Comparison of ENCODE assay signal across 25 cellular contexts in the genomic region with DNA sequence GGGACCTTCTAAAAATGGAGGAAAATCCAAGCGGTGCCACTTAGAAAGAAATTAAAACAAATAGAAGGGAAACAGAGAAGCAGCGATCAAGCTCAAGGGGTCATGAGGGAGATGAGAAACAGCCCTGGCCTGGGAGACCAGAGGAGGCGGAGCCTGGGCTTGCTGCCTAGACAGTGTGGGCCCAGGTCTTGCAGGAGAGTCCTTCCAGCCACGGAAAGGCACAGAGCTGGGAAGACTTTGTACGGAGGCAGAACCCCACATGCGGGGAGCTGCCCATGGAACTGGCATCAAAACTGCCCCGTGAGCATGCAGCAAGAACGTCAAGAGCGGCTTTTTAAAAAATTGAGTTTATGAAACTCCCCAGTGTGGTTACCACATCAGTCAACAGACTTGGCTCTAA.
"Had no signal": no experiment of that assay in that cellular context is flagged by ENCODE, and none has a peak within 500 bp of the region (broad histone marks: within the 10 kb centered on the region; RNA-seq: fewer than 3 reads in every experiment).

No MANE protein-coding gene starts in this region.

- H3K9me3 ChIP-seq: ascending aorta, pancreas, prostate gland, testis had no signal

- H3K27ac ChIP-seq: ascending aorta, cardiac muscle cell, pancreas, prostate gland, testis had no signal

- H3K36me3 ChIP-seq: ascending aorta, cardiac muscle cell, pancreas, prostate gland had no signal

- H3K27me3 Mint-ChIP-seq: activated CD4-positive, alpha-beta memory T cell treated with anti-CD3 and anti-CD28 coated beads, Interleukin-2, amount 10 ng/mL, durations not matched to agents 7 days and 5 days; activated CD4-positive, alpha-beta T cell treated with anti-CD3 and anti-CD28 coated beads, Interleukin-2, amount 10 ng/mL, durations not matched to agents 7 days and 5 days; activated naive CD4-positive, alpha-beta T cell treated with anti-CD3 and anti-CD28 coated beads, Interleukin-2, amount 10 ng/mL, durations not matched to agents 7 days and 5 days; activated naive CD8-positive, alpha-beta T cell treated with anti-CD3 and anti-CD28 coated beads, Interleukin-2, amount 10 ng/mL, durations not matched to agents 7 days and 5 days; activated T-cell treated with anti-CD3 and anti-CD28 coated beads, Interleukin-2, amount 50 U/mL, for 24 hours had no signal

- H3K27ac Mint-ChIP-seq: activated CD4-positive, alpha-beta memory T cell treated with anti-CD3 and anti-CD28 coated beads, Interleukin-2, amount 10 ng/mL, durations not matched to agents 7 days and 5 days; activated CD4-positive, alpha-beta T cell treated with anti-CD3 and anti-CD28 coated beads, Interleukin-2, amount 10 ng/mL, durations not matched to agents 7 days and 5 days; activated naive CD4-positive, alpha-beta T cell treated with anti-CD3 and anti-CD28 coated beads, Interleukin-2, amount 10 ng/mL, durations not matched to agents 7 days and 5 days; activated naive CD8-positive, alpha-beta T cell treated with anti-CD3 and anti-CD28 coated beads, Interleukin-2, amount 10 ng/mL, durations not matched to agents 7 days and 5 days; activated T-cell treated with anti-CD3 and anti-CD28 coated beads, Interleukin-2, amount 50 U/mL, for 24 hours; brain; mesothelial cell of epicardium; naive B cell had no signal

- H3K4me3 ChIP-seq: ascending aorta, cardiac muscle cell, pancreas, prostate gland, testis had no signal

- ATAC-seq: pancreas had no signal

- H3K4me1 ChIP-seq: ascending aorta, pancreas, prostate gland, testis had no signal

- H3K27me3 ChIP-seq: ascending aorta, cardiac muscle cell, pancreas, testis had no signal

- DNase-seq: activated CD4-positive, alpha-beta memory T cell treated with anti-CD3 and anti-CD28 coated beads, Interleukin-2, amount 10 ng/mL, durations not matched to agents 7 days and 5 days; activated CD4-positive, alpha-beta T cell treated with anti-CD3 and anti-CD28 coated beads for 1 hour; activated CD4-positive, alpha-beta T cell treated with anti-CD3 and anti-CD28 coated beads, Interleukin-2, amount 10 ng/mL, durations not matched to agents 7 days and 5 days; activated CD8-positive, alpha-beta memory T cell treated with anti-CD3 and anti-CD28 coated beads, Interleukin-2, amount 50 U/mL, for 48 hours; activated gamma-delta T cell; activated naive CD4-positive, alpha-beta T cell treated with anti-CD3 and anti-CD28 coated beads, Interleukin-2, amount 10 ng/mL, durations not matched to agents 7 days and 5 days; activated naive CD8-positive, alpha-beta T cell treated with anti-CD3 and anti-CD28 coated beads, Interleukin-2, amount 10 ng/mL, durations not matched to agents 7 days and 5 days; activated T-cell treated with anti-CD3 and anti-CD28 coated beads, Interleukin-2, amount 50 U/mL, for 24 hours; cortex of kidney; foreskin melanocyte; glutamatergic neuron; naive B cell; nucleus accumbens; pancreas; stimulated activated CD4-positive, alpha-beta T cell treated with anti-CD3 and anti-CD28 coated beads, Interleukin-15, amount 100 ng/mL, for 24 hours; stimulated activated CD4-positive, alpha-beta T cell treated with anti-CD3 and anti-CD28 coated beads, Interleukin-2, amount 100 ng/mL, for 24 hours; stimulated activated naive CD4-positive, alpha-beta T cell treated with Interleukin-2 at 50 U/mL for 16 hours; T-helper 2 cell; testis; trophoblast cell had no signal

- H3K36me3 Mint-ChIP-seq: activated naive CD4-positive, alpha-beta T cell treated with anti-CD3 and anti-CD28 coated beads, Interleukin-2, amount 10 ng/mL, durations not matched to agents 7 days and 5 days; activated naive CD8-positive, alpha-beta T cell treated with anti-CD3 and anti-CD28 coated beads, Interleukin-2, amount 10 ng/mL, durations not matched to agents 7 days and 5 days; brain; mesothelial cell of epicardium; naive B cell had no signal

- H3K4me3 Mint-ChIP-seq: activated CD4-positive, alpha-beta memory T cell treated with anti-CD3 and anti-CD28 coated beads, Interleukin-2, amount 10 ng/mL, durations not matched to agents 7 days and 5 days; activated CD4-positive, alpha-beta T cell treated with anti-CD3 and anti-CD28 coated beads, Interleukin-2, amount 10 ng/mL, durations not matched to agents 7 days and 5 days; activated naive CD4-positive, alpha-beta T cell treated with anti-CD3 and anti-CD28 coated beads, Interleukin-2, amount 10 ng/mL, durations not matched to agents 7 days and 5 days; activated naive CD8-positive, alpha-beta T cell treated with anti-CD3 and anti-CD28 coated beads, Interleukin-2, amount 10 ng/mL, durations not matched to agents 7 days and 5 days; activated T-cell treated with anti-CD3 and anti-CD28 coated beads, Interleukin-2, amount 50 U/mL, for 24 hours; brain; mesothelial cell of epicardium; naive B cell had no signal

- H3K9me3 Mint-ChIP-seq: activated CD4-positive, alpha-beta T cell treated with anti-CD3 and anti-CD28 coated beads, Interleukin-2, amount 10 ng/mL, durations not matched to agents 7 days and 5 days; activated naive CD8-positive, alpha-beta T cell treated with anti-CD3 and anti-CD28 coated beads, Interleukin-2, amount 10 ng/mL, durations not matched to agents 7 days and 5 days had no signal

- H3K4me1 Mint-ChIP-seq: activated CD4-positive, alpha-beta memory T cell treated with anti-CD3 and anti-CD28 coated beads, Interleukin-2, amount 10 ng/mL, durations not matched to agents 7 days and 5 days; activated CD4-positive, alpha-beta T cell treated with anti-CD3 and anti-CD28 coated beads, Interleukin-2, amount 10 ng/mL, durations not matched to agents 7 days and 5 days; activated naive CD4-positive, alpha-beta T cell treated with anti-CD3 and anti-CD28 coated beads, Interleukin-2, amount 10 ng/mL, durations not matched to agents 7 days and 5 days; activated naive CD8-positive, alpha-beta T cell treated with anti-CD3 and anti-CD28 coated beads, Interleukin-2, amount 10 ng/mL, durations not matched to agents 7 days and 5 days; mesothelial cell of epicardium; naive B cell had no signal
